ENCODE assay signal across 12 cellular contexts in genomic region chr1:230125633-230126528, GRCh38. TPM values are rescaled to one million over a fixed set of nuclear protein-coding genes. Genes with fewer than 3 reads are reported as not detected.
DNase-seq lines count a peak whose midpoint lies in the region; ATAC-seq, FAIRE-seq and TF ChIP-seq lines count a peak whose summit lies in the region.
"Had no signal": no experiment of that assay in that cellular context is flagged by ENCODE, and none has a peak within 500 bp of the region (broad histone marks: within the 10 kb centered on the region; RNA-seq: fewer than 3 reads in every experiment).

No MANE protein-coding gene starts in this region.

- H4K20me1 ChIP-seq in astrocyte (ENCODE audit: insufficient read depth, low read length): peaks cover 92% of the 10 kb centered on the region

- FAIRE-seq in astrocyte (lab: Jason Lieb, UNC): no peak
- FAIRE-seq: HepG2 had no signal

- peaks cover 63 to 92% (median 71%) of the 10 kb centered on the region in 3 donors for H3K4me1 Mint-ChIP-seq in CD8-positive, alpha-beta memory T cell
- H3K4me1 Mint-ChIP-seq in astrocyte (ENCODE audit: low read depth, unreplicated experiment): peaks cover 88% of the 10 kb centered on the region
- H3K4me1 Mint-ChIP-seq in nephron progenitor cell: peaks cover 76% of the 10 kb centered on the region

- H3K9me3 ChIP-seq in CD8-positive, alpha-beta memory T cell (ENCODE audit: low read length): no peaks in the 10 kb centered on the region
- H3K9me3 ChIP-seq in astrocyte (ENCODE audit: insufficient read depth, low read depth, low read length): no peaks in the 10 kb centered on the region
- H3K9me3 ChIP-seq in thyroid gland: no peaks in the 10 kb centered on the region

- no peaks in the 10 kb centered on the region for H3K27me3 ChIP-seq in CD8-positive, alpha-beta memory T cell (ENCODE audit: insufficient read depth, low read length, poor library complexity, severe bottlenecking)
- H3K27me3 ChIP-seq in astrocyte (ENCODE audit: insufficient read depth, low read length): no peaks in the 10 kb centered on the region
- H3K27me3 ChIP-seq in thyroid gland: no peaks in the 10 kb centered on the region

- POLR2A ChIA-PET in CD8-positive, alpha-beta memory T cell (lab: Charles Lee): interaction anchor here (0.5 kb wide), 1 partner anchor 17 kb away, joined by 4 read pairs; no protein-coding TSS in a partner anchor

- no peaks in the 10 kb centered on the region for H3K36me3 ChIP-seq in CD8-positive, alpha-beta memory T cell (ENCODE audit: insufficient read depth, low read length)
- no peaks in the 10 kb centered on the region for H3K36me3 ChIP-seq in astrocyte (ENCODE audit: insufficient read depth, low read length)
- H3K36me3 ChIP-seq in thyroid gland: no peaks in the 10 kb centered on the region

- CTCF ChIA-PET in CD8-positive, alpha-beta memory T cell (lab: Charles Lee): no interaction called here

- H3K4me2 ChIP-seq in astrocyte (ENCODE audit: low read length): peak overlapping the region; percentile 16

- TF ChIP-seq POLR2A in thyroid gland (IDR thresholded peaks at IDR 0.05): no peak

- no peaks in the 10 kb centered on the region for H3K27me3 Mint-ChIP-seq in CD8-positive, alpha-beta memory T cell
- H3K27me3 Mint-ChIP-seq in astrocyte (ENCODE audit: low read depth, unreplicated experiment) (no peaks in the 10 kb centered on the region), nephron progenitor cell (ENCODE audit: low read depth, poor library complexity) (peaks cover 12% of the 10 kb centered on the region)

- WGBS in thyroid gland, 2 donors: 79 to 80% methylated on average over 10 of the region's 10 CpGs

- H3K4me3 ChIP-seq in CD8-positive, alpha-beta memory T cell (ENCODE audit: low read length): no peak overlapping the region
- no peak overlapping the region for H3K4me3 ChIP-seq in astrocyte (ENCODE audit: insufficient read depth, low read depth, low read length)
- H3K4me3 ChIP-seq in thyroid gland (replicated peaks in 1 of 3): no peak overlapping the region

- H2AFZ ChIP-seq in astrocyte (ENCODE audit: low read depth, low read length): no peak overlapping the region

- peaks cover 98% of the 10 kb centered on the region for H3K79me2 ChIP-seq in astrocyte (ENCODE audit: insufficient read depth, low read length)

- H3K27ac Mint-ChIP-seq in CD8-positive, alpha-beta memory T cell: peak overlapping the region in 6 of 8 donors; percentile 32 to 91 (median 81)
- H3K27ac Mint-ChIP-seq in astrocyte (ENCODE audit: unreplicated experiment) (peak overlapping the region; percentile 98), nephron progenitor cell (peak overlapping the region; percentile 85)

- H3K27ac ChIP-seq in CD8-positive, alpha-beta memory T cell (ENCODE audit: low read depth, low read length): peak overlapping the region; percentile 45
- H3K27ac ChIP-seq in astrocyte (ENCODE audit: low read depth, low read length): no peak overlapping the region
- H3K27ac ChIP-seq in thyroid gland: peak overlapping the region in 1 of 3 donors; percentile 55

- peak overlapping the region in 4 of 7 donors; percentile 28 to 77 (median 34) for H3K4me3 Mint-ChIP-seq in CD8-positive, alpha-beta memory T cell
- H3K4me3 Mint-ChIP-seq in astrocyte (ENCODE audit: unreplicated experiment) (peak overlapping the region; percentile 55), nephron progenitor cell (peak overlapping the region; percentile 52)

- H3K36me3 Mint-ChIP-seq in CD8-positive, alpha-beta memory T cell: peaks cover 0 to 4% (median 2%) of the 10 kb centered on the region in 3 donors
- H3K36me3 Mint-ChIP-seq in astrocyte (ENCODE audit: low read depth, unreplicated experiment): peaks cover 20% of the 10 kb centered on the region
- H3K36me3 Mint-ChIP-seq in nephron progenitor cell (ENCODE audit: low read depth): peaks cover 5% of the 10 kb centered on the region

- TF ChIP-seq CTCF in astrocyte (IDR thresholded peaks at IDR 0.05; ENCODE audit: insufficient read depth, low read depth, low read length) (no peak), nephron progenitor cell (IDR thresholded peaks at IDR 0.05) (no peak), thyroid gland (IDR thresholded peaks at IDR 0.05) (no peak)

- ATAC-seq in HG02870 (IDR thresholded peaks at IDR 0.05; ENCODE audit: unreplicated experiment) (no peak), HG03280 (IDR thresholded peaks at IDR 0.05; ENCODE audit: unreplicated experiment) (no peak)
- ATAC-seq: HepG2 had no signal

- no peak for DNase-seq in CD8-positive, alpha-beta memory T cell
- DNase-seq in M059J (ENCODE audit: low read depth) (peak; percentile 33), astrocyte (ENCODE audit: low read depth) (peak; percentile 45), nephron progenitor cell (no peak), thyroid gland (no peak), AG08396 (ENCODE audit: low spot score) (no peak)
- DNase-seq: amygdala, NCI-H510A treated with DMSO at 0.1 percent for 48 hours, T1000 had no signal

- no peaks in the 10 kb centered on the region for H3K9me3 Mint-ChIP-seq in CD8-positive, alpha-beta memory T cell
- H3K9me3 Mint-ChIP-seq in astrocyte (ENCODE audit: unreplicated experiment): no peaks in the 10 kb centered on the region
- no peaks in the 10 kb centered on the region for H3K9me3 Mint-ChIP-seq in nephron progenitor cell

- H3K9ac ChIP-seq in astrocyte (ENCODE audit: low read length): peak overlapping the region; percentile 23

- intact Hi-C loops in thyroid gland (cut with DNase I): loop anchor here (10.0 kb wide), 1 partner anchor 51 kb away; no protein-coding TSS in a partner anchor

- peaks cover 42% of the 10 kb centered on the region for H3K4me1 ChIP-seq in CD8-positive, alpha-beta memory T cell (ENCODE audit: insufficient read depth, low read length)
- H3K4me1 ChIP-seq in astrocyte (ENCODE audit: insufficient read depth, low read length) (peaks cover 28% of the 10 kb centered on the region), thyroid gland (peaks cover 44 to 48% of the 10 kb centered on the region in 2 donors)

RNA-seq across cellular contexts. Expression of gene GALNT2, which starts 58.8 kb away (rescaled TPM):
- 10 to 100 TPM; 65.6 to 69.0 TPM for total RNA-seq in CD8-positive, alpha-beta memory T cell
- polyA plus RNA-seq in CD8-positive, alpha-beta memory T cell: 15.7 TPM
- total RNA-seq in M059J (2014; rRNA removed; shearing (Covaris generic)): 39.0 and 65.1 TPM in 2 replicates
- 507 and 634 TPM in 2 replicates for total RNA-seq in astrocyte
- 10 to 100 TPM; 26.2 to 48.9 (median 42.3) TPM for total RNA-seq in thyroid gland

Comparison
In these comparisons a context has a peak if more than half of its experiments do, and no peak if none do; other contexts are left out.
1. DNase-seq: peak in M059J (single experiment) and astrocyte (single experiment); none in CD8-positive, alpha-beta memory T cell (0 of 5), nephron progenitor cell (single experiment), thyroid gland (0 of 2) and AG08396 (single experiment).
2. Peak in every context shown above with its lines, with median percentiles within 50 percentile points of each other: H3K27ac Mint-ChIP-seq and H3K4me3 Mint-ChIP-seq.